8 cellular contexts compared by ENCODE assay signal in the genomic region with DNA sequence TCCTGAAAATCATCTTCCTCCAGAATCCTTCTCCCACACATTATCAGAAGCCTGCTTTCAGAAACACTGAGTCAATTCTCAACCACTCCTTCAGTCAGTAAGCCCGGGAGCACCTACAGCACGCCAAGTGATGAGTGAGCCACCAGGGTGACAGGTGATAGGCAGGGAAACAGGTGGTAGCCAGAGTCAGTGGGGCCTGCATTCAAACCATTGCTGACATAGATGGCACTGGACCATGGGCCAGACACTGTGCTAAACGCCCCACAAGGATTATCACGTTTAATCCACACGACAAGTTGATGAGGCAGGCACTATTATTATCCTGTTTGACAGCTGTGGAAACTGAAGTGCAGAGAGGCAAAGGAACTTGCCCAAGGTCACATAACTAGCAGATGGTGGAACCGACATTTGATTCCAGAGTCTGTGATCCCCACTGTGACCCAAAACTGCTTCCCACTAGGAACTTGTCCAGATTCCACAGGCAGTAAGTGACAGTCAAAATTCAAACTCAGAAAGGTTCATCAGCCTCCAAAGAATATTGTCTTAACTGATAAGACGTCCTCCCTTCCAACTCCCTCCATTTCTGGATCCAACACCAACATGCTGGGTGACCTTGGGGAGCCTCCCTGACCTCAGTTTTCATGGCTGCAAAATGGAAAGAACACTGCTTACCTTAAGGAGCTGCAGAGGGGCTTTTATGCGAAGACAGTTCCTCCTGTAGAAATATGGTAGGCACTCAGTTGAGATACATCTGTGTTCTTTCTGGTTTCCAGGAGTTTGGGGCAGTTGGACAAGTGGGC. TPM values are rescaled to one million over a fixed set of nuclear protein-coding genes. Genes with fewer than 3 reads are reported as not detected.
A peak's percentile ranks its signal among the peaks of the same experiment; 100 is the strongest.
DNase-seq lines count a peak whose midpoint lies in the region; ATAC-seq and TF ChIP-seq lines count a peak whose summit lies in the region.

No MANE protein-coding gene starts in this region.

- DNase-seq in Right ventricle myocardium inferior (ENCODE audit: missing footprints) (no peak), cardiac septum (ENCODE audit: low spot score) (no peak), adrenal gland (peak in 1 of 7 donors; percentile 15), kidney tubule cell (ENCODE audit: low spot score) (peak; percentile 32), upper lobe of right lung (peak; percentile 22), NK-92 (lab: John Stamatoyannopoulos, UW; ENCODE audit: unreplicated experiment) (no peak), HUDEP-2 (lab: John Stamatoyannopoulos, UW; ENCODE audit: unreplicated experiment in 76 of 76) (no peak)

- H3K9me3 ChIP-seq in adrenal gland (replicated peaks in 1 of 3) (no peaks in the 10 kb centered on the region), upper lobe of right lung (no peaks in the 10 kb centered on the region)

- ATAC-seq in Right ventricle myocardium inferior (peak; percentile 31), upper lobe of right lung (no peak), GM19467 (IDR thresholded peaks at IDR 0.05; ENCODE audit: unreplicated experiment) (no peak)

- H3K36me3 ChIP-seq in adrenal gland (replicated peaks in 1 of 2): no peaks in the 10 kb centered on the region
- no peaks in the 10 kb centered on the region for H3K36me3 ChIP-seq in upper lobe of right lung

- WGBS in adrenal gland, 4 donors: 38 to 57% (median 55%) methylated on average over 7 to 8 of the region's 8 CpGs

- H3K27me3 ChIP-seq in adrenal gland (no peaks in the 10 kb centered on the region), upper lobe of right lung (no peaks in the 10 kb centered on the region)

- TF ChIP-seq CTCF in adrenal gland (IDR thresholded peaks at IDR 0.05) (no peak), upper lobe of right lung (IDR thresholded peaks at IDR 0.05) (no peak)

- H3K4me3 ChIP-seq in adrenal gland: no peak overlapping the region
- H3K4me3 ChIP-seq in upper lobe of right lung: peak overlapping the region; percentile 14

- H3K4me1 ChIP-seq in adrenal gland (replicated peaks in 1 of 2): peaks cover 20 to 43% of the 10 kb centered on the region in 2 donors
- H3K4me1 ChIP-seq in upper lobe of right lung: peaks cover 58% of the 10 kb centered on the region

- TF ChIP-seq POLR2A in adrenal gland (IDR thresholded peaks at IDR 0.05): no peak

- intact Hi-C loops in Right ventricle myocardium inferior (cut with DNase I): no loop called here
- intact Hi-C loops in cardiac septum (cut with DNase I): no loop called here
- intact Hi-C loops in adrenal gland (cut with DNase I): no loop called here
- intact Hi-C loops in upper lobe of right lung (cut with DNase I): no loop called here

- H3K27ac ChIP-seq in adrenal gland (peak overlapping the region in 4 of 5 donors; percentile 24 to 84 (median 57)), upper lobe of right lung (peak overlapping the region; percentile 99)

RNA-seq across cellular contexts. Expression of a gene that starts 23.9 kb away (rescaled TPM):
- total RNA-seq in Right ventricle myocardium inferior (23.9 TPM), cardiac septum (23.5 TPM), adrenal gland (10 to 100 TPM; 21.2 to 58.8 (median 38.5) TPM), upper lobe of right lung (67.6 TPM)
- 10 to 100 TPM; 19.6 to 96.6 (median 21.2) TPM for polyA plus RNA-seq in adrenal gland

Comparison
In these comparisons a context has a peak if more than half of its experiments do, and no peak if none do; other contexts are left out.
1. DNase-seq: peak in kidney tubule cell (single experiment) and upper lobe of right lung (single experiment); none in Right ventricle myocardium inferior (single experiment), cardiac septum (single experiment), NK-92 (single experiment) and HUDEP-2 (0 of 76).